Comparison of ENCODE assay signal across 19 cellular contexts in genomic region chr15:99085413-99086326, GRCh38. TPM values are rescaled to one million over a fixed set of nuclear protein-coding genes. Genes with fewer than 3 reads are reported as not detected.
DNase-seq lines count a peak whose midpoint lies in the region; ATAC-seq and TF ChIP-seq lines count a peak whose summit lies in the region.
"Had no signal": no experiment of that assay in that cellular context is flagged by ENCODE, and none has a peak within 500 bp of the region (broad histone marks: within the 10 kb centered on the region; RNA-seq: fewer than 3 reads in every experiment).

No MANE protein-coding gene starts in this region.

- H3K27me3 Mint-ChIP-seq in type B pancreatic cell, result peaks cover 11% of the 10 kb centered on the region

- DNase-seq in activated CD8-positive, alpha-beta memory T cell treated with anti-CD3 and anti-CD28 coated beads for 24 hours, result peak; percentile 21
- DNase-seq in activated CD8-positive, alpha-beta memory T cell treated with anti-CD3 and anti-CD28 coated beads, Interleukin-2, amount 50 U/mL, for 4 hours, result no peak
- DNase-seq in astrocyte of the spinal cord (ENCODE audit: low read depth, low spot score) (peak; percentile 55), foreskin keratinocyte (peak; percentile 36 to 78), stromal cell of bone marrow (ENCODE audit: low read depth) (peak; percentile 61), type B pancreatic cell (ENCODE audit: extremely low spot score, unreplicated experiment) (no peak), NCI-H2171 (lab: John Stamatoyannopoulos, UW) (no peak)
- DNase-seq: 8988T; activated B cell treated with CpG ODN at 0.5 μM for 24 hours; activated naive CD4-positive, alpha-beta T cell treated with Interleukin-2 at 50 U/mL for 16 hours; KBM-7; NCI-H1105 treated with DMSO at 0.1 percent for 48 hours; SHP77; stimulated activated CD4-positive, alpha-beta T cell treated with anti-CD3 and anti-CD28 coated beads, Interleukin-4, amount 100 ng/mL, for 4 hours; transverse colon had no signal

- peaks cover 4% of the 10 kb centered on the region for H3K27me3 ChIP-seq in foreskin keratinocyte
- H3K27me3 ChIP-seq: breast epithelium had no signal

- no peak overlapping the region for H3K4me3 ChIP-seq in astrocyte of the spinal cord (ENCODE audit: low read depth, low read length)
- H3K4me3 ChIP-seq: breast epithelium, transverse colon had no signal

- peaks cover 3% of the 10 kb centered on the region for H3K9me3 Mint-ChIP-seq in type B pancreatic cell
- H3K9me3 Mint-ChIP-seq: activated B cell treated with CpG ODN at 0.5 μM for 24 hours; T-helper 1 cell treated with Interleukin-12 subunit alpha and Interleukin-12 subunit beta and Interleukin-4 antibody, amounts not matched to agents 30 μg/mL and 1 μg/mL, for 36 hours had no signal

- H3K4me3 Mint-ChIP-seq in type B pancreatic cell, result no peak overlapping the region
- H3K4me3 Mint-ChIP-seq: activated B cell treated with CpG ODN at 0.5 μM for 24 hours; T-helper 1 cell treated with Interleukin-12 subunit alpha and Interleukin-12 subunit beta and Interleukin-4 antibody, amounts not matched to agents 30 μg/mL and 1 μg/mL, for 36 hours had no signal

- H3K27ac Mint-ChIP-seq in type B pancreatic cell, result no peak overlapping the region
- H3K27ac Mint-ChIP-seq: activated B cell treated with CpG ODN at 0.5 μM for 24 hours; T-helper 1 cell treated with Interleukin-12 subunit alpha and Interleukin-12 subunit beta and Interleukin-4 antibody, amounts not matched to agents 30 μg/mL and 1 μg/mL, for 36 hours had no signal

- in situ Hi-C loops in astrocyte of the spinal cord (cut with HindIII; ENCODE audit: low sequenced_read_pairs), result no loop called here

- no peak overlapping the region for H3K27ac ChIP-seq in foreskin keratinocyte
- H3K27ac ChIP-seq: breast epithelium, neutrophil, transverse colon had no signal

- ATAC-seq in foreskin keratinocyte (peak; percentile 23), GM19397 (IDR thresholded peaks at IDR 0.05; ENCODE audit: unreplicated experiment) (no peak)

- H3K4me1 ChIP-seq in foreskin keratinocyte, result peaks cover 3% of the 10 kb centered on the region
- H3K4me1 ChIP-seq: breast epithelium, transverse colon had no signal

- no peaks in the 10 kb centered on the region for H3K4me1 Mint-ChIP-seq in type B pancreatic cell (ENCODE audit: unreplicated experiment)

- TF ChIP-seq CTCF in astrocyte of the spinal cord (IDR thresholded peaks at IDR 0.05; ENCODE audit: low read depth, low read length), result no peak
- TF ChIP-seq CTCF in foreskin keratinocyte (conservative IDR thresholded peaks at IDR 0.05), result no peak
- TF ChIP-seq CTCF in type B pancreatic cell (conservative IDR thresholded peaks at IDR 0.05), result no peak

- H3K36me3 Mint-ChIP-seq in type B pancreatic cell, result no peaks in the 10 kb centered on the region

RNA-seq across cellular contexts. Expression of gene SYNM, which starts 19.2 kb away (rescaled TPM):
- total RNA-seq in foreskin keratinocyte, result 0.21 and 0.61 TPM in 2 replicates
- polyA plus RNA-seq in foreskin keratinocyte, result 0.12 and 0.28 TPM in 2 replicates
- 2.2 and 4.1 TPM in 2 replicates for total RNA-seq in type B pancreatic cell (ENCODE audit: low replicate concordance)

Comparison
In these comparisons a context has a peak if more than half of its experiments do, and no peak if none do; other contexts are left out.
1. DNase-seq: peak in activated CD8-positive, alpha-beta memory T cell treated with anti-CD3 and anti-CD28 coated beads for 24 hours (single experiment), astrocyte of the spinal cord (single experiment), foreskin keratinocyte (2 of 2) and stromal cell of bone marrow (single experiment); none in activated CD8-positive, alpha-beta memory T cell treated with anti-CD3 and anti-CD28 coated beads, Interleukin-2, amount 50 U/mL, for 4 hours (single experiment), type B pancreatic cell (single experiment) and NCI-H2171 (single experiment).